10 cellular contexts compared by ENCODE assay signal in genomic region chr1:30191154-30191702, GRCh38.
A peak's percentile ranks its signal among the peaks of the same experiment; 100 is the strongest.
DNase-seq lines count a peak whose midpoint lies in the region; ATAC-seq and TF ChIP-seq lines count a peak whose summit lies in the region.
"Had no signal": no experiment of that assay in that cellular context is flagged by ENCODE, and none has a peak within 500 bp of the region (broad histone marks: within the 10 kb centered on the region; RNA-seq: fewer than 3 reads in every experiment).

No MANE protein-coding gene starts in this region.

- TF ChIP-seq CTCF in stomach (IDR thresholded peaks at IDR 0.05) = no peak

- peaks cover 6% of the 10 kb centered on the region for H3K27me3 Mint-ChIP-seq in activated naive CD8-positive, alpha-beta T cell treated with anti-CD3 and anti-CD28 coated beads, Interleukin-2, amount 50 U/mL, for 24 hours

- no peaks in the 10 kb centered on the region for H3K36me3 Mint-ChIP-seq in activated naive CD8-positive, alpha-beta T cell treated with anti-CD3 and anti-CD28 coated beads, Interleukin-2, amount 50 U/mL, for 24 hours (ENCODE audit: low read depth)
- H3K36me3 Mint-ChIP-seq: activated naive CD4-positive, alpha-beta T cell treated with anti-CD3 and anti-CD28 coated beads, Interleukin-2, amount 50 U/mL, for 24 hours had no signal

- no peak overlapping the region for H3K27ac Mint-ChIP-seq in activated naive CD8-positive, alpha-beta T cell treated with anti-CD3 and anti-CD28 coated beads, Interleukin-2, amount 50 U/mL, for 24 hours
- H3K27ac Mint-ChIP-seq: activated naive CD4-positive, alpha-beta T cell treated with anti-CD3 and anti-CD28 coated beads, Interleukin-2, amount 50 U/mL, for 24 hours had no signal

- WGBS in stomach, 5 donors = 28 to 60% (median 55%) methylated on average over 2 of the region's 2 CpGs

- H3K36me3 ChIP-seq in muscle layer of duodenum (ENCODE audit: control insufficient read depth in 1 of 2, insufficient read depth in 2 of 2, low read length in 2 of 2) (no peaks in the 10 kb centered on the region), stomach (no peaks in the 10 kb centered on the region)
- H3K36me3 ChIP-seq: right lobe of liver had no signal

- TF ChIP-seq POLR2A in stomach (IDR thresholded peaks at IDR 0.05) = no peak

- H3K27ac ChIP-seq in muscle layer of duodenum (ENCODE audit: low read length) (peak overlapping the region; percentile 61), stomach (peak overlapping the region in 2 of 5 donors; percentile 47 to 57)
- H3K27ac ChIP-seq: right lobe of liver had no signal

- no peaks in the 10 kb centered on the region for H3K9me3 ChIP-seq in muscle layer of duodenum (ENCODE audit: control insufficient read depth in 1 of 2, low read length in 2 of 2)
- H3K9me3 ChIP-seq in stomach = no peaks in the 10 kb centered on the region
- H3K9me3 ChIP-seq: right lobe of liver had no signal

- TF ChIP-seq EP300 in stomach (IDR thresholded peaks at IDR 0.05) = no peak

- no peaks in the 10 kb centered on the region for H3K9me3 Mint-ChIP-seq in activated naive CD8-positive, alpha-beta T cell treated with anti-CD3 and anti-CD28 coated beads, Interleukin-2, amount 50 U/mL, for 24 hours
- H3K9me3 Mint-ChIP-seq: activated naive CD4-positive, alpha-beta T cell treated with anti-CD3 and anti-CD28 coated beads, Interleukin-2, amount 50 U/mL, for 24 hours had no signal

- peaks cover 0 to 6% of the 10 kb centered on the region in 2 donors for H3K4me1 ChIP-seq in muscle layer of duodenum (ENCODE audit: control insufficient read depth in 1 of 2, insufficient read depth in 2 of 2, low read length in 2 of 2)
- H3K4me1 ChIP-seq in stomach = peaks cover 0 to 7% (median 1%) of the 10 kb centered on the region in 4 donors
- H3K4me1 ChIP-seq: right lobe of liver had no signal

- H3K27me3 ChIP-seq in muscle layer of duodenum (ENCODE audit: low read depth, low read length) (no peaks in the 10 kb centered on the region), stomach (peaks cover 0 to 19% (median 0%) of the 10 kb centered on the region in 3 donors)
- H3K27me3 ChIP-seq: right lobe of liver had no signal

- peak; percentile 48 for ATAC-seq in activated naive CD8-positive, alpha-beta T cell treated with anti-CD3 and anti-CD28 coated beads, Interleukin-2, amount 50 U/mL, for 24 hours

- intact Hi-C loops in stomach (cut with DNase I; ENCODE audit: low total_unique reads) = no loop called here

- H3K4me3 Mint-ChIP-seq in activated naive CD8-positive, alpha-beta T cell treated with anti-CD3 and anti-CD28 coated beads, Interleukin-2, amount 50 U/mL, for 24 hours = no peak overlapping the region
- H3K4me3 Mint-ChIP-seq: activated naive CD4-positive, alpha-beta T cell treated with anti-CD3 and anti-CD28 coated beads, Interleukin-2, amount 50 U/mL, for 24 hours had no signal

- DNase-seq in CD1c-positive myeloid dendritic cell (ENCODE audit: extremely low spot score) = peak; percentile 56
- DNase-seq in NCI-H460 (ENCODE audit: extremely low read depth, low read depth) = peak; percentile 2
- DNase-seq in activated naive CD8-positive, alpha-beta T cell treated with anti-CD3 and anti-CD28 coated beads, Interleukin-2, amount 50 U/mL, for 24 hours = peak; percentile 8
- no peak for DNase-seq in stomach
- no peak for DNase-seq in NCI-H345 treated with DMSO at 0.1 percent for 48 hours (lab: John Stamatoyannopoulos, UW; ENCODE audit: unreplicated experiment)
- no peak for DNase-seq in NCI-H1417 (lab: John Stamatoyannopoulos, UW)
- no peak for DNase-seq in cortex of kidney (lab: John Stamatoyannopoulos, UW)
- DNase-seq: right lobe of liver had no signal

- H3K4me3 ChIP-seq in muscle layer of duodenum (ENCODE audit: low read depth in 1 of 2, low read length in 2 of 2) = no peak overlapping the region
- H3K4me3 ChIP-seq in stomach = no peak overlapping the region
- H3K4me3 ChIP-seq: right lobe of liver had no signal

- peaks cover 9% of the 10 kb centered on the region for H3K4me1 Mint-ChIP-seq in activated naive CD8-positive, alpha-beta T cell treated with anti-CD3 and anti-CD28 coated beads, Interleukin-2, amount 50 U/mL, for 24 hours
- H3K4me1 Mint-ChIP-seq: activated naive CD4-positive, alpha-beta T cell treated with anti-CD3 and anti-CD28 coated beads, Interleukin-2, amount 50 U/mL, for 24 hours had no signal

Comparison
In these comparisons a context has a peak if more than half of its experiments do, and no peak if none do; other contexts are left out.
1. DNase-seq: peak in CD1c-positive myeloid dendritic cell (single experiment), NCI-H460 (single experiment) and activated naive CD8-positive, alpha-beta T cell treated with anti-CD3 and anti-CD28 coated beads, Interleukin-2, amount 50 U/mL, for 24 hours (single experiment); none in stomach (single experiment), NCI-H345 treated with DMSO at 0.1 percent for 48 hours (single experiment), NCI-H1417 (0 of 3) and cortex of kidney (single experiment).